In genomic region chr4:60805500-60806313, GRCh38 we compare ENCODE assay signal across 9 cellular contexts.
DNase-seq lines count a peak whose midpoint lies in the region; ATAC-seq, FAIRE-seq and TF ChIP-seq lines count a peak whose summit lies in the region.
"Had no signal": no experiment of that assay in that cellular context is flagged by ENCODE, and none has a peak within 500 bp of the region (broad histone marks: within the 10 kb centered on the region; RNA-seq: fewer than 3 reads in every experiment).

No MANE protein-coding gene starts in this region.

- no peaks in the 10 kb centered on the region for H4K20me1 ChIP-seq in DOHH2 (ENCODE audit: control insufficient read depth, insufficient read depth, low read depth, low read length)

- H3K4me1 ChIP-seq in DOHH2 (ENCODE audit: control insufficient read depth, low read length) (no peaks in the 10 kb centered on the region), RWPE2 (ENCODE audit: insufficient read depth, poor library complexity, severe bottlenecking) (no peaks in the 10 kb centered on the region)

- no peak overlapping the region for H3K27ac ChIP-seq in DOHH2 (ENCODE audit: low read depth, low read length)
- no peak overlapping the region for H3K27ac ChIP-seq in RWPE2 (ENCODE audit: poor library complexity, severe bottlenecking)
- H3K27ac ChIP-seq: thoracic aorta had no signal

- no peaks in the 10 kb centered on the region for H3K79me2 ChIP-seq in DOHH2 (ENCODE audit: control insufficient read depth, low read length)

- no peak for TF ChIP-seq POLR2A in GM12892 (IDR thresholded peaks at IDR 0.05; ENCODE audit: low read depth, low read length)

- H3K4me2 ChIP-seq in DOHH2 (ENCODE audit: low read length): no peak overlapping the region

- no peaks in the 10 kb centered on the region for H3K27me3 ChIP-seq in DOHH2 (ENCODE audit: control insufficient read depth, low read length)
- H3K27me3 ChIP-seq in RWPE2 (ENCODE audit: insufficient read depth, poor library complexity, severe bottlenecking): no peaks in the 10 kb centered on the region

- FAIRE-seq in GM12892 (lab: Jason Lieb, UNC): no peak

- TF ChIP-seq CTCF in DOHH2 (IDR thresholded peaks at IDR 0.05; ENCODE audit: low read depth, low read length, poor library complexity, severe bottlenecking) (peak; percentile 58), RWPE2 (IDR thresholded peaks at IDR 0.05; ENCODE audit: poor library complexity, severe bottlenecking) (peak; percentile 74), omental fat pad (IDR thresholded peaks at IDR 0.05) (no peak)

- H3K4me3 ChIP-seq in DOHH2 (ENCODE audit: low read length): no peak overlapping the region
- no peak overlapping the region for H3K4me3 ChIP-seq in RWPE2 (ENCODE audit: severe bottlenecking)
- H3K4me3 ChIP-seq: thoracic aorta had no signal

- peak; percentile 52; the same call in 2 of the 3 replicates for ATAC-seq in RWPE2 (ENCODE audit: low read depth)
- no peak for ATAC-seq in GM18517 (IDR thresholded peaks at IDR 0.05; ENCODE audit: unreplicated experiment)
- ATAC-seq in omental fat pad (ENCODE audit: low FRiP score): no peak

- no peaks in the 10 kb centered on the region for H3K36me3 ChIP-seq in DOHH2 (ENCODE audit: control insufficient read depth, low read length)
- H3K36me3 ChIP-seq in RWPE2 (ENCODE audit: low read depth): no peaks in the 10 kb centered on the region
- H3K36me3 ChIP-seq: thoracic aorta had no signal

- H3K9me2 ChIP-seq in DOHH2 (replicated peaks; ENCODE audit: control insufficient read depth, low read length): no peaks in the 10 kb centered on the region

- DNase-seq in HK-2 (ENCODE audit: unreplicated experiment) (peak; percentile 5), RWPE2 (ENCODE audit: low spot score) (no peak), glomerular visceral epithelial cell (ENCODE audit: extremely low spot score) (peak; percentile 18), GM12892 (ENCODE audit: insufficient read length) (no peak), occipital lobe (lab: John Stamatoyannopoulos, UW) (no peak), omental fat pad (ENCODE audit: low spot score) (no peak)

- H3K9me3 ChIP-seq in DOHH2 (ENCODE audit: control insufficient read depth, insufficient read depth, low read length): no peaks in the 10 kb centered on the region
- no peaks in the 10 kb centered on the region for H3K9me3 ChIP-seq in RWPE2 (ENCODE audit: severe bottlenecking)
- H3K9me3 ChIP-seq: thoracic aorta had no signal

- no peaks in the 10 kb centered on the region for H3F3A ChIP-seq in DOHH2 (ENCODE audit: control insufficient read depth, insufficient read depth)

Comparison
In these comparisons a context has a peak if more than half of its experiments do, and no peak if none do; other contexts are left out.
1. CTCF ChIP-seq: peak in DOHH2 (single experiment) and RWPE2 (single experiment); none in omental fat pad (0 of 3).
2. DNase-seq: peak in HK-2 (single experiment) and glomerular visceral epithelial cell (single experiment); none in RWPE2 (single experiment), GM12892 (single experiment), occipital lobe (single experiment) and omental fat pad (single experiment).